In the genomic region with DNA sequence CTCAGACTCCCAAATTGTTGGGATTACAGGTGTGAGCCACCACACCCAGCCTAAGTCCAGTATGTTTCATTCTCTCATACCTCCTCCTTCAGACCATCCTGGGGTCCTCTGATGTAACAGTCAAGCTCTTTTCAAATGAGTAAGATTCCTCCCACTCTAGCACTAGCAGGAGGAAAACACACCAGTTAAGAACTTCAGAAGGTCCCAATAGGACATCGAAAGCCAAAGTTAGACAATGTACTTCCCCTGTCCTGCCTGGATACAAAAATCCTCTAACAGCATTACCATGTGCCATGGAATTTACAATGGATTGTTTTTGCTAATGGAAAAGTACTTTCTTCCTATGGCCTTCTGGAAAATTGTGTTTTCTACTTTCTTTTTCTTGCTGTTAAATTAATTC, we compare ENCODE assay signal across 13 cellular contexts.
A peak's percentile ranks its signal among the peaks of the same experiment; 100 is the strongest.
DNase-seq lines count a peak whose midpoint lies in the region; ATAC-seq and TF ChIP-seq lines count a peak whose summit lies in the region.
"Had no signal": no experiment of that assay in that cellular context is flagged by ENCODE, and none has a peak within 500 bp of the region (broad histone marks: within the 10 kb centered on the region; RNA-seq: fewer than 3 reads in every experiment).

No MANE protein-coding gene starts in this region.

- H3K27ac ChIP-seq in right atrium auricular region (no peak overlapping the region), heart right ventricle (peak overlapping the region in 5 of 10 donors; percentile 7 to 65 (median 45)), mucosa of rectum (ENCODE audit: low read depth in 2 of 2, low read length in 2 of 2) (peak overlapping the region; percentile 2 to 78)

- no peak overlapping the region for H3K9ac ChIP-seq in mucosa of rectum (ENCODE audit: low read depth in 1 of 2, low read length in 2 of 2)

- H3K4me3 Mint-ChIP-seq in natural killer cell: no peak overlapping the region
- H3K4me3 Mint-ChIP-seq: GM23338, H9 had no signal

- H3K27me3 ChIP-seq in right atrium auricular region: no peaks in the 10 kb centered on the region
- H3K27me3 ChIP-seq in heart right ventricle: no peaks in the 10 kb centered on the region
- no peaks in the 10 kb centered on the region for H3K27me3 ChIP-seq in mucosa of rectum (ENCODE audit: control insufficient read depth in 2 of 2, insufficient read depth in 2 of 2, low read length in 2 of 2)

- H3K36me3 ChIP-seq in right atrium auricular region: no peaks in the 10 kb centered on the region
- H3K36me3 ChIP-seq in heart right ventricle: no peaks in the 10 kb centered on the region
- H3K36me3 ChIP-seq in mucosa of rectum (ENCODE audit: control insufficient read depth in 2 of 2, insufficient read depth in 2 of 2, low read length in 2 of 2): no peaks in the 10 kb centered on the region

- no peaks in the 10 kb centered on the region for H3K36me3 Mint-ChIP-seq in natural killer cell

- no peak for TF ChIP-seq CTCF in right atrium auricular region (IDR thresholded peaks at IDR 0.05)
- TF ChIP-seq CTCF in heart right ventricle (IDR thresholded peaks at IDR 0.05): no peak
- no peak for TF ChIP-seq CTCF in natural killer cell (IDR thresholded peaks at IDR 0.05)

- 56 to 64% methylated on average over 1 of the region's 1 CpG for WGBS in heart right ventricle, 2 donors

- H3K4me1 Mint-ChIP-seq in natural killer cell: no peaks in the 10 kb centered on the region

- ATAC-seq in Right ventricle myocardium superior (ENCODE audit: poor library complexity) (peak; percentile 59), heart right ventricle (peak in 5 of 8 donors; percentile 44 to 68 (median 60)), natural killer cell (no peak), GM19455 (IDR thresholded peaks at IDR 0.05; ENCODE audit: unreplicated experiment) (no peak)

- H3K9me3 Mint-ChIP-seq in natural killer cell: peaks cover 2 to 13% of the 10 kb centered on the region in 2 donors

- DNase-seq in Right ventricle myocardium superior (no peak), right atrium auricular region (ENCODE audit: low spot score) (no peak), heart right ventricle (no peak), natural killer cell (no peak)
- DNase-seq in stimulated activated CD4-positive, alpha-beta T cell treated with anti-CD3 and anti-CD28 coated beads, Interleukin-4, amount 100 ng/mL, for 24 hours: no peak
- DNase-seq: DND-41, H9, NCI-H2081 treated with DMSO at 0.1 percent for 48 hours, NCI-H524 treated with DMSO at 0.1 percent for 48 hours, NCI-H774 had no signal

- H3K4me1 ChIP-seq in right atrium auricular region (no peaks in the 10 kb centered on the region), heart right ventricle (peaks cover 0 to 13% (median 0%) of the 10 kb centered on the region in 9 donors), mucosa of rectum (ENCODE audit: control insufficient read depth in 2 of 2, insufficient read depth in 2 of 2, low read length in 2 of 2) (peaks cover 18 to 41% of the 10 kb centered on the region in 2 donors)

- no peaks in the 10 kb centered on the region for H3K27me3 Mint-ChIP-seq in natural killer cell (ENCODE audit: low read depth in 2 of 2)

- H3K9me3 ChIP-seq in right atrium auricular region: no peaks in the 10 kb centered on the region
- peaks cover 0 to 11% (median 0%) of the 10 kb centered on the region in 11 donors for H3K9me3 ChIP-seq in heart right ventricle
- peaks cover 0 to 5% of the 10 kb centered on the region in 2 donors for H3K9me3 ChIP-seq in mucosa of rectum (ENCODE audit: control insufficient read depth in 2 of 2, low read length in 2 of 2)

- H3K27ac Mint-ChIP-seq in natural killer cell: no peak overlapping the region
- H3K27ac Mint-ChIP-seq: GM23338, H9 had no signal

- intact Hi-C loops in Right ventricle myocardium superior (cut with DNase I) (loop anchor here (2.0 kb wide), 1 partner anchor 113 kb away; no protein-coding TSS in a partner anchor), heart right ventricle (cut with DNase I) (loop anchor here in 8 of 10 donors (1.0 to 10.0 kb wide), 7 partner anchors 111 to 191 kb away; no protein-coding TSS in a partner anchor), natural killer cell (cut with micrococcal nuclease) (no loop called here)

- H3K4me3 ChIP-seq in right atrium auricular region (no peak overlapping the region), heart right ventricle (no peak overlapping the region), mucosa of rectum (ENCODE audit: low read length in 2 of 2) (no peak overlapping the region)
- H3K4me3 ChIP-seq: GM23338 had no signal

Comparison
In these comparisons a context has a peak if more than half of its experiments do, and no peak if none do; other contexts are left out.
1. ATAC-seq: peak in Right ventricle myocardium superior (single experiment) and heart right ventricle (5 of 8); none in natural killer cell (0 of 3) and GM19455 (single experiment).
2. H3K27ac ChIP-seq: peak in mucosa of rectum (2 of 2); none in right atrium auricular region (0 of 2).